ENCODE assay signal across 9 cellular contexts in genomic region chr9:137299938-137300337, GRCh38. TPM values are rescaled to one million over a fixed set of nuclear protein-coding genes. Genes with fewer than 3 reads are reported as not detected.
DNase-seq lines count a peak whose midpoint lies in the region; ATAC-seq lines count a peak whose summit lies in the region.
"Had no signal": no experiment of that assay in that cellular context is flagged by ENCODE, and none has a peak within 500 bp of the region (broad histone marks: within the 10 kb centered on the region; RNA-seq: fewer than 3 reads in every experiment).

No MANE protein-coding gene starts in this region.

- H3K9me3 Mint-ChIP-seq in activated naive CD4-positive, alpha-beta T cell treated with anti-CD3 and anti-CD28 coated beads, Interleukin-2, amount 50 U/mL, for 24 hours, result no peaks in the 10 kb centered on the region
- H3K9me3 Mint-ChIP-seq in naive thymus-derived CD4-positive, alpha-beta T cell, result no peaks in the 10 kb centered on the region

- no peaks in the 10 kb centered on the region for H3K9me3 ChIP-seq in naive thymus-derived CD4-positive, alpha-beta T cell (ENCODE audit: control insufficient read depth in 2 of 3, low read length in 3 of 3)

- peak overlapping the region; percentile 52 for H3K4me3 Mint-ChIP-seq in activated naive CD4-positive, alpha-beta T cell treated with anti-CD3 and anti-CD28 coated beads, Interleukin-2, amount 50 U/mL, for 24 hours
- H3K4me3 Mint-ChIP-seq in naive thymus-derived CD4-positive, alpha-beta T cell, result peak overlapping the region in 7 of 10 donors; percentile 21 to 82 (median 55)

- no peak for ATAC-seq in naive thymus-derived CD4-positive, alpha-beta T cell
- ATAC-seq in HG02973 (IDR thresholded peaks at IDR 0.05; ENCODE audit: unreplicated experiment) (no peak), HG02678 (IDR thresholded peaks at IDR 0.05; ENCODE audit: unreplicated experiment) (no peak)

- no peak for DNase-seq in activated naive CD4-positive, alpha-beta T cell treated with anti-CD3 and anti-CD28 coated beads, Interleukin-2, amount 50 U/mL, for 16 hours
- DNase-seq in ecto neural progenitor cell (ENCODE audit: low spot score), result peak; percentile 50
- no peak for DNase-seq in naive thymus-derived CD4-positive, alpha-beta T cell
- no peak for DNase-seq in NCI-H748 (lab: John Stamatoyannopoulos, UW; ENCODE audit: unreplicated experiment)
- no peak for DNase-seq in SHP77 (lab: John Stamatoyannopoulos, UW)

- POLR2A ChIA-PET in naive thymus-derived CD4-positive, alpha-beta T cell (lab: Charles Lee), result no interaction called here

- no peaks in the 10 kb centered on the region for H3K36me3 ChIP-seq in naive thymus-derived CD4-positive, alpha-beta T cell (ENCODE audit: control insufficient read depth in 2 of 3, insufficient read depth in 3 of 3, low read length in 3 of 3)

- peaks cover 13% of the 10 kb centered on the region for H3K27me3 Mint-ChIP-seq in activated naive CD4-positive, alpha-beta T cell treated with anti-CD3 and anti-CD28 coated beads, Interleukin-2, amount 50 U/mL, for 24 hours
- peaks cover 10 to 42% (median 16%) of the 10 kb centered on the region in 5 donors for H3K27me3 Mint-ChIP-seq in naive thymus-derived CD4-positive, alpha-beta T cell

- intact Hi-C loops in naive thymus-derived CD4-positive, alpha-beta T cell (cut with micrococcal nuclease), result loop anchor here (5.0 to 10.0 kb wide), 3 partner anchors 122 to 255 kb away; partner anchors contain the start of genes EXD3 (in 1 of the 2), MRPL41 (in 1 of the 2), NOXA1 (in 1 of the 2) and PNPLA7 (in 1 of the 2)

- CTCF ChIA-PET in naive thymus-derived CD4-positive, alpha-beta T cell (lab: Charles Lee), result interaction anchor here (0.6 kb wide), 1 partner anchor 13 kb away, joined by 7 read pairs; no protein-coding TSS in a partner anchor

- H3K4me3 ChIP-seq in naive thymus-derived CD4-positive, alpha-beta T cell (ENCODE audit: low read length), result no peak overlapping the region

- no peak overlapping the region for H3K27ac ChIP-seq in naive thymus-derived CD4-positive, alpha-beta T cell (ENCODE audit: low read depth, low read length)

- H3K27me3 ChIP-seq in naive thymus-derived CD4-positive, alpha-beta T cell (ENCODE audit: control insufficient read depth in 2 of 2, insufficient read depth in 2 of 2, low read length in 2 of 2), result peaks cover 15 to 22% of the 10 kb centered on the region in 2 donors

- peaks cover 13% of the 10 kb centered on the region for H3K4me1 Mint-ChIP-seq in activated naive CD4-positive, alpha-beta T cell treated with anti-CD3 and anti-CD28 coated beads, Interleukin-2, amount 50 U/mL, for 24 hours
- H3K4me1 Mint-ChIP-seq in naive thymus-derived CD4-positive, alpha-beta T cell, result peaks cover 0 to 14% (median 10%) of the 10 kb centered on the region in 7 donors

- no peak overlapping the region for H3K27ac Mint-ChIP-seq in activated naive CD4-positive, alpha-beta T cell treated with anti-CD3 and anti-CD28 coated beads, Interleukin-2, amount 50 U/mL, for 24 hours
- H3K27ac Mint-ChIP-seq in naive thymus-derived CD4-positive, alpha-beta T cell, result no peak overlapping the region

- H3K36me3 Mint-ChIP-seq in activated naive CD4-positive, alpha-beta T cell treated with anti-CD3 and anti-CD28 coated beads, Interleukin-2, amount 50 U/mL, for 24 hours, result no peaks in the 10 kb centered on the region
- H3K36me3 Mint-ChIP-seq in naive thymus-derived CD4-positive, alpha-beta T cell, result no peaks in the 10 kb centered on the region

- H3K4me1 ChIP-seq in naive thymus-derived CD4-positive, alpha-beta T cell (ENCODE audit: control insufficient read depth in 2 of 2, insufficient read depth in 2 of 2, low read length in 2 of 2), result peaks cover 7 to 13% of the 10 kb centered on the region in 2 donors

RNA-seq across cellular contexts. Expression of gene NRARP, which starts 2.1 kb away (rescaled TPM):
- 1 to 10 TPM in 3 of 5 experiments, under 1 TPM in 2; 0.70 to 2.7 (median 1.7) TPM for total RNA-seq in naive thymus-derived CD4-positive, alpha-beta T cell
- not detected for polyA plus RNA-seq in naive thymus-derived CD4-positive, alpha-beta T cell

RNA-seq across cellular contexts. Expression of gene TOR4A, which starts 22.4 kb away (rescaled TPM):
- total RNA-seq in naive thymus-derived CD4-positive, alpha-beta T cell, result 10 to 100 TPM in 2 of 5 experiments, 1 to 10 TPM in 2, under 1 TPM in 1; 0.84 to 16.6 (median 2.3) TPM
- under 1 TPM in 1 of 2 donors, not detected in 1; 0.07 TPM for polyA plus RNA-seq in naive thymus-derived CD4-positive, alpha-beta T cell

RNA-seq across cellular contexts. Expression of gene NELFB, which starts 44.8 kb away (rescaled TPM):
- 10 to 100 TPM; 33.4 to 64.2 (median 38.9) TPM for total RNA-seq in naive thymus-derived CD4-positive, alpha-beta T cell
- 10 to 100 TPM; 22.9 to 36.5 TPM for polyA plus RNA-seq in naive thymus-derived CD4-positive, alpha-beta T cell

RNA-seq across cellular contexts. Expression of gene STPG3, which starts 48.9 kb away (rescaled TPM):
- not detected for total RNA-seq in naive thymus-derived CD4-positive, alpha-beta T cell
- not detected for polyA plus RNA-seq in naive thymus-derived CD4-positive, alpha-beta T cell
- total RNA-seq: lower leg skin had no signal

RNA-seq across cellular contexts. Expression of gene TUBB4B, which starts 58.9 kb away (rescaled TPM):
- 100 to 1,000 TPM in 1 of 5 experiments, 10 to 100 TPM in 4; 44.2 to 260 (median 87.5) TPM for total RNA-seq in naive thymus-derived CD4-positive, alpha-beta T cell
- 10 to 100 TPM; 17.5 to 49.9 TPM for polyA plus RNA-seq in naive thymus-derived CD4-positive, alpha-beta T cell
